Comparison of ENCODE assay signal across 9 cellular contexts in genomic region chr6:150813993-150814359, GRCh38. TPM values are rescaled to one million over a fixed set of nuclear protein-coding genes. Genes with fewer than 3 reads are reported as not detected.
DNase-seq lines count a peak whose midpoint lies in the region; ATAC-seq and TF ChIP-seq lines count a peak whose summit lies in the region.
"Had no signal": no experiment of that assay in that cellular context is flagged by ENCODE, and none has a peak within 500 bp of the region (broad histone marks: within the 10 kb centered on the region; RNA-seq: fewer than 3 reads in every experiment).

No MANE protein-coding gene starts in this region.

- H3K27me3 Mint-ChIP-seq in activated T-cell treated with anti-CD3 and anti-CD28 coated beads, Interleukin-2, amount 50 U/mL, for 72 hours (ENCODE audit: low read depth) = peaks cover 38% of the 10 kb centered on the region
- H3K27me3 Mint-ChIP-seq in stimulated activated naive B cell treated with anti-CD40 and anti-IgM and Interleukin-4, amounts not matched to agents 10 μg/mL and 1 μg/mL and 100 μg/mL, for 72 hours = no peaks in the 10 kb centered on the region

- H3K4me1 Mint-ChIP-seq in activated T-cell treated with anti-CD3 and anti-CD28 coated beads, Interleukin-2, amount 50 U/mL, for 72 hours (ENCODE audit: low read depth) = peaks cover 39% of the 10 kb centered on the region
- peaks cover 34 to 35% of the 10 kb centered on the region in 2 donors for H3K4me1 Mint-ChIP-seq in stimulated activated naive B cell treated with anti-CD40 and anti-IgM and Interleukin-4, amounts not matched to agents 10 μg/mL and 1 μg/mL and 100 μg/mL, for 72 hours

- no peak overlapping the region for H3K4me3 ChIP-seq in breast epithelium
- H3K4me3 ChIP-seq: BLaER1 treated with 17β-estradiol and CSF1 and Interleukin-3, amounts not matched to agents 10 nM and 100 nM had no signal

- DNase-seq in activated T-cell treated with anti-CD3 and anti-CD28 coated beads, Interleukin-2, amount 50 U/mL, for 72 hours = peak; percentile 40 to 47
- no peak for DNase-seq in activated T-cell treated with anti-CD3 and anti-CD28 coated beads, Interleukin-2, amount 50 U/mL, for 1 hour
- no peak for DNase-seq in breast epithelium (ENCODE audit: low spot score in 2 of 2)
- peak; percentile 35 for DNase-seq in stimulated activated naive B cell treated with anti-CD40 and anti-IgM and Interleukin-4, amounts not matched to agents 10 μg/mL and 1 μg/mL and 100 μg/mL, for 72 hours
- no peak for DNase-seq in NCI-H2227 (lab: John Stamatoyannopoulos, UW; ENCODE audit: unreplicated experiment)
- DNase-seq in stimulated activated CD4-positive, alpha-beta T cell treated with anti-CD3 and anti-CD28 coated beads, Interleukin-15, amount 100 ng/mL, for 24 hours = no peak
- DNase-seq in DMS153 (lab: John Stamatoyannopoulos, UW) = no peak

- no peaks in the 10 kb centered on the region for H3K4me1 ChIP-seq in breast epithelium

- peak overlapping the region; percentile 57 to 82 for H3K27ac ChIP-seq in breast epithelium

- TF ChIP-seq POLR2A in breast epithelium (IDR thresholded peaks at IDR 0.05) = no peak

- no peaks in the 10 kb centered on the region for H3K9me3 ChIP-seq in breast epithelium
- H3K9me3 ChIP-seq: BLaER1 treated with 17β-estradiol and CSF1 and Interleukin-3, amounts not matched to agents 10 nM and 100 nM had no signal

- TF ChIP-seq CTCF in breast epithelium (IDR thresholded peaks at IDR 0.05) = no peak

- peak overlapping the region; percentile 97 for H3K27ac Mint-ChIP-seq in activated T-cell treated with anti-CD3 and anti-CD28 coated beads, Interleukin-2, amount 50 U/mL, for 72 hours
- peak overlapping the region; percentile 96 for H3K27ac Mint-ChIP-seq in stimulated activated naive B cell treated with anti-CD40 and anti-IgM and Interleukin-4, amounts not matched to agents 10 μg/mL and 1 μg/mL and 100 μg/mL, for 72 hours

- H3K36me3 Mint-ChIP-seq in activated T-cell treated with anti-CD3 and anti-CD28 coated beads, Interleukin-2, amount 50 U/mL, for 72 hours (ENCODE audit: insufficient read depth in 2 of 2) = peaks cover 2 to 4% of the 10 kb centered on the region in 2 donors
- H3K36me3 Mint-ChIP-seq in stimulated activated naive B cell treated with anti-CD40 and anti-IgM and Interleukin-4, amounts not matched to agents 10 μg/mL and 1 μg/mL and 100 μg/mL, for 72 hours = peaks cover 44 to 60% of the 10 kb centered on the region in 2 donors

- ATAC-seq in activated T-cell treated with anti-CD3 and anti-CD28 coated beads, Interleukin-2, amount 50 U/mL, for 72 hours (replicated peaks in 1 of 2) = peak; percentile 77 to 80
- ATAC-seq in HG03159 (IDR thresholded peaks at IDR 0.05; ENCODE audit: unreplicated experiment) = peak; percentile 54
- ATAC-seq in stimulated activated naive B cell treated with anti-CD40 and anti-IgM and Interleukin-4, amounts not matched to agents 10 μg/mL and 1 μg/mL and 100 μg/mL, for 72 hours (replicated peaks) = peak; percentile 74 to 77

- no peaks in the 10 kb centered on the region for H3K36me3 ChIP-seq in breast epithelium

- intact Hi-C loops in breast epithelium (cut with DNase I; ENCODE audit: low total_unique reads) = no loop called here

- peak overlapping the region; percentile 67 to 72 for H3K4me3 Mint-ChIP-seq in activated T-cell treated with anti-CD3 and anti-CD28 coated beads, Interleukin-2, amount 50 U/mL, for 72 hours
- H3K4me3 Mint-ChIP-seq in stimulated activated naive B cell treated with anti-CD40 and anti-IgM and Interleukin-4, amounts not matched to agents 10 μg/mL and 1 μg/mL and 100 μg/mL, for 72 hours = peak overlapping the region; percentile 56 to 67

- H3K9me3 Mint-ChIP-seq in activated T-cell treated with anti-CD3 and anti-CD28 coated beads, Interleukin-2, amount 50 U/mL, for 72 hours = no peaks in the 10 kb centered on the region
- peaks cover 3 to 6% of the 10 kb centered on the region in 2 donors for H3K9me3 Mint-ChIP-seq in stimulated activated naive B cell treated with anti-CD40 and anti-IgM and Interleukin-4, amounts not matched to agents 10 μg/mL and 1 μg/mL and 100 μg/mL, for 72 hours

- H3K27me3 ChIP-seq in breast epithelium = no peaks in the 10 kb centered on the region
- H3K27me3 ChIP-seq: BLaER1 treated with 17β-estradiol and CSF1 and Interleukin-3, amounts not matched to agents 10 nM and 100 nM had no signal

RNA-seq across cellular contexts. Expression of gene MTHFD1L, which starts 51.5 kb away (rescaled TPM):
- 100 to 1,000 TPM; 138 to 155 TPM for total RNA-seq in activated T-cell treated with anti-CD3 and anti-CD28 coated beads, Interleukin-2, amount 50 U/mL, for 72 hours
- total RNA-seq in breast epithelium = 10 to 100 TPM in 2 of 3 donors, 1 to 10 TPM in 1; 3.5 to 15.1 (median 11.0) TPM

Comparison
In these comparisons a context has a peak if more than half of its experiments do, and no peak if none do; other contexts are left out.
1. DNase-seq: peak in activated T-cell treated with anti-CD3 and anti-CD28 coated beads, Interleukin-2, amount 50 U/mL, for 72 hours (2 of 2) and stimulated activated naive B cell treated with anti-CD40 and anti-IgM and Interleukin-4, amounts not matched to agents 10 μg/mL and 1 μg/mL and 100 μg/mL, for 72 hours (single experiment); none in activated T-cell treated with anti-CD3 and anti-CD28 coated beads, Interleukin-2, amount 50 U/mL, for 1 hour (single experiment), breast epithelium (0 of 2), NCI-H2227 (single experiment), stimulated activated CD4-positive, alpha-beta T cell treated with anti-CD3 and anti-CD28 coated beads, Interleukin-15, amount 100 ng/mL, for 24 hours (single experiment) and DMS153 (single experiment).
2. RNA of gene MTHFD1L, which starts 51.5 kb away (total RNA-seq): 138 to 155 TPM in activated T-cell treated with anti-CD3 and anti-CD28 coated beads, Interleukin-2, amount 50 U/mL, for 72 hours; 3.5 to 15.1 TPM in breast epithelium; every median in the first group is over 4 times any median in the second.
3. Peak in every context shown above with its lines, with median percentiles within 50 percentile points of each other: ATAC-seq.